ENCODE assay signal across 1 cellular context in genomic region chr2:3620834-3621233, GRCh38.
TF ChIP-seq lines count a peak whose summit lies in the region.

No MANE protein-coding gene starts in this region.

TF ChIP-seq in HepG2, 621 proteins besides CTCF, POLR2A, EP300 and RAD21 (continued from another document and continues in another):
- TF ChIP-seq, protein P1, sequence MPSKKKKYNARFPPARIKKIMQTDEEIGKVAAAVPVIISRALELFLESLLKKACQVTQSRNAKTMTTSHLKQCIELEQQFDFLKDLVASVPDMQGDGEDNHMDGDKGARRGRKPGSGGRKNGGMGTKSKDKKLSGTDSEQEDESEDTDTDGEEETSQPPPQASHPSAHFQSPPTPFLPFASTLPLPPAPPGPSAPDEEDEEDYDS (CRISPR knock-in tag; IDR thresholded peaks at IDR 0.05) = no peak; the same call in 1 of the 2 replicates
- TF ChIP-seq ZNF546 (CRISPR knock-in tag; conservative IDR thresholded peaks at IDR 0.05) (no peak), GLI4 (CRISPR knock-in tag; IDR thresholded peaks at IDR 0.05; ENCODE audit: borderline replicate concordance) (no peak), ATF7 (IDR thresholded peaks at IDR 0.05) (0 out of 2 replicates have a peak, but pooled peaks have one; percentile 10), ATF7 (CRISPR knock-in tag; IDR thresholded peaks at IDR 0.05) (no peak), MLLT10 (CRISPR knock-in tag; IDR thresholded peaks at IDR 0.05) (no peak), SNAPC2 (CRISPR knock-in tag; IDR thresholded peaks at IDR 0.05) (no peak), ZNF576 (CRISPR knock-in tag; IDR thresholded peaks at IDR 0.05) (no peak), HMGXB4 (CRISPR knock-in tag; IDR thresholded peaks at IDR 0.05; ENCODE audit: borderline replicate concordance in 1 of 2, low read depth in 1 of 2) (peak in 1 of 2 experiments; percentile 42; a peak in 1 of 4 replicates), SP140L (CRISPR knock-in tag; IDR thresholded peaks at IDR 0.05; ENCODE audit: borderline replicate concordance) (no peak), ARNT2 (CRISPR knock-in tag; IDR thresholded peaks at IDR 0.05; ENCODE audit: low read depth) (no peak), ZZZ3 (CRISPR knock-in tag; IDR thresholded peaks at IDR 0.05; ENCODE audit: borderline replicate concordance) (no peak), JUNB (CRISPR knock-in tag; IDR thresholded peaks at IDR 0.05; ENCODE audit: borderline replicate concordance) (no peak), ZFX (CRISPR knock-in tag; IDR thresholded peaks at IDR 0.05; ENCODE audit: low read depth) (peak; percentile 45; the same call in 1 of the 2 replicates), ZNF672 (CRISPR knock-in tag; IDR thresholded peaks at IDR 0.05) (no peak), CREB1 (IDR thresholded peaks at IDR 0.05) (no peak), CREB1 (CRISPR knock-in tag; IDR thresholded peaks at IDR 0.05) (no peak), AKAP8 (CRISPR knock-in tag; IDR thresholded peaks at IDR 0.05) (no peak), MXD4 (CRISPR knock-in tag; IDR thresholded peaks at IDR 0.05) (no peak), POLR2AphosphoS2 (IDR thresholded peaks at IDR 0.05; ENCODE audit: low read depth, low read length) (no peak), DNMT3B (CRISPR knock-in tag; conservative IDR thresholded peaks at IDR 0.05) (no peak), IKZF4 (CRISPR knock-in tag; IDR thresholded peaks at IDR 0.05; ENCODE audit: borderline replicate concordance, low read depth, not compliant biosample characterization) (no peak), ATF3 (CRISPR knock-in tag; IDR thresholded peaks at IDR 0.05) (no peak), FOSL2 (CRISPR knock-in tag; IDR thresholded peaks at IDR 0.05) (no peak), ZNF7 (CRISPR knock-in tag; IDR thresholded peaks at IDR 0.05) (no peak), PAWR (CRISPR knock-in tag; IDR thresholded peaks at IDR 0.05; ENCODE audit: borderline replicate concordance) (no peak), REPIN1 (CRISPR knock-in tag; IDR thresholded peaks at IDR 0.05; ENCODE audit: borderline replicate concordance, low read depth) (0 out of 2 replicates have a peak, but pooled peaks have one; percentile 30), YEATS2 (CRISPR knock-in tag; IDR thresholded peaks at IDR 0.05; ENCODE audit: borderline replicate concordance) (0 out of 2 replicates have a peak, but pooled peaks have one; percentile 17), MED1 (CRISPR knock-in tag; IDR thresholded peaks at IDR 0.05) (peak; percentile 78), ZNF639 (CRISPR knock-in tag; conservative IDR thresholded peaks at IDR 0.05) (no peak), NFE2L1 (CRISPR knock-in tag; IDR thresholded peaks at IDR 0.05; ENCODE audit: borderline replicate concordance) (no peak), FOXP4 (CRISPR knock-in tag; IDR thresholded peaks at IDR 0.05) (peak; percentile 62), SIX1 (CRISPR knock-in tag; IDR thresholded peaks at IDR 0.05; ENCODE audit: borderline replicate concordance) (peak; percentile 79; the same call in 1 of the 2 replicates), ZNF264 (CRISPR knock-in tag; IDR thresholded peaks at IDR 0.05) (no peak), GABPA (IDR thresholded peaks at IDR 0.05; ENCODE audit: low read depth, low read length) (no peak), GABPA (CRISPR knock-in tag; IDR thresholded peaks at IDR 0.05; ENCODE audit: low read depth) (peak; percentile 26; the same call in 1 of the 2 replicates), ZBTB1 (CRISPR knock-in tag; IDR thresholded peaks at IDR 0.05; ENCODE audit: borderline replicate concordance) (no peak), TEAD2 (CRISPR knock-in tag; IDR thresholded peaks at IDR 0.05) (no peak)
- TF ChIP-seq, protein P2, sequence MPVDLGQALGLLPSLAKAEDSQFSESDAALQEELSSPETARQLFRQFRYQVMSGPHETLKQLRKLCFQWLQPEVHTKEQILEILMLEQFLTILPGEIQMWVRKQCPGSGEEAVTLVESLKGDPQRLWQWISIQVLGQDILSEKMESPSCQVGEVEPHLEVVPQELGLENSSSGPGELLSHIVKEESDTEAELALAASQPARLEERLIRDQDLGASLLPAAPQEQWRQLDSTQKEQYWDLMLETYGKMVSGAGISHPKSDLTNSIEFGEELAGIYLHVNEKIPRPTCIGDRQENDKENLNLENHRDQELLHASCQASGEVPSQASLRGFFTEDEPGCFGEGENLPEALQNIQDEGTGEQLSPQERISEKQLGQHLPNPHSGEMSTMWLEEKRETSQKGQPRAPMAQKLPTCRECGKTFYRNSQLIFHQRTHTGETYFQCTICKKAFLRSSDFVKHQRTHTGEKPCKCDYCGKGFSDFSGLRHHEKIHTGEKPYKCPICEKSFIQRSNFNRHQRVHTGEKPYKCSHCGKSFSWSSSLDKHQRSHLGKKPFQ (CRISPR knock-in tag; IDR thresholded peaks at IDR 0.05; ENCODE audit: insufficient replicate concordance) = no peak
- TF ChIP-seq, protein P3, sequence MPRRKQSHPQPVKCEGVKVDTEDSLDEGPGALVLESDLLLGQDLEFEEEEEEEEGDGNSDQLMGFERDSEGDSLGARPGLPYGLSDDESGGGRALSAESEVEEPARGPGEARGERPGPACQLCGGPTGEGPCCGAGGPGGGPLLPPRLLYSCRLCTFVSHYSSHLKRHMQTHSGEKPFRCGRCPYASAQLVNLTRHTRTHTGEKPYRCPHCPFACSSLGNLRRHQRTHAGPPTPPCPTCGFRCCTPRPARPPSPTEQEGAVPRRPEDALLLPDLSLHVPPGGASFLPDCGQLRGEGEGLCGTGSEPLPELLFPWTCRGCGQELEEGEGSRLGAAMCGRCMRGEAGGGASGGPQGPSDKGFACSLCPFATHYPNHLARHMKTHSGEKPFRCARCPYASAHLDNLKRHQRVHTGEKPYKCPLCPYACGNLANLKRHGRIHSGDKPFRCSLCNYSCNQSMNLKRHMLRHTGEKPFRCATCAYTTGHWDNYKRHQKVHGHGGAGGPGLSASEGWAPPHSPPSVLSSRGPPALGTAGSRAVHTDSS (CRISPR knock-in tag; conservative IDR thresholded peaks at IDR 0.05) = no peak
- TF ChIP-seq, protein P4, sequence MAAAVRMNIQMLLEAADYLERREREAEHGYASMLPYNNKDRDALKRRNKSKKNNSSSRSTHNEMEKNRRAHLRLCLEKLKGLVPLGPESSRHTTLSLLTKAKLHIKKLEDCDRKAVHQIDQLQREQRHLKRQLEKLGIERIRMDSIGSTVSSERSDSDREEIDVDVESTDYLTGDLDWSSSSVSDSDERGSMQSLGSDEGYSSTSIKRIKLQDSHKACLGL (CRISPR knock-in tag; IDR thresholded peaks at IDR 0.05) = no peak
- TF ChIP-seq, protein P5, sequence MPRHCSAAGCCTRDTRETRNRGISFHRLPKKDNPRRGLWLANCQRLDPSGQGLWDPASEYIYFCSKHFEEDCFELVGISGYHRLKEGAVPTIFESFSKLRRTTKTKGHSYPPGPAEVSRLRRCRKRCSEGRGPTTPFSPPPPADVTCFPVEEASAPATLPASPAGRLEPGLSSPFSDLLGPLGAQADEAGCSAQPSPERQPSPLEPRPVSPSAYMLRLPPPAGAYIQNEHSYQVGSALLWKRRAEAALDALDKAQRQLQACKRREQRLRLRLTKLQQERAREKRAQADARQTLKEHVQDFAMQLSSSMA (CRISPR knock-in tag; IDR thresholded peaks at IDR 0.05) = no peak
- TF ChIP-seq, protein P6, sequence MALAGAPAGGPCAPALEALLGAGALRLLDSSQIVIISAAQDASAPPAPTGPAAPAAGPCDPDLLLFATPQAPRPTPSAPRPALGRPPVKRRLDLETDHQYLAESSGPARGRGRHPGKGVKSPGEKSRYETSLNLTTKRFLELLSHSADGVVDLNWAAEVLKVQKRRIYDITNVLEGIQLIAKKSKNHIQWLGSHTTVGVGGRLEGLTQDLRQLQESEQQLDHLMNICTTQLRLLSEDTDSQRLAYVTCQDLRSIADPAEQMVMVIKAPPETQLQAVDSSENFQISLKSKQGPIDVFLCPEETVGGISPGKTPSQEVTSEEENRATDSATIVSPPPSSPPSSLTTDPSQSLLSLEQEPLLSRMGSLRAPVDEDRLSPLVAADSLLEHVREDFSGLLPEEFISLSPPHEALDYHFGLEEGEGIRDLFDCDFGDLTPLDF (CRISPR knock-in tag; IDR thresholded peaks at IDR 0.05) = no peak
- TF ChIP-seq, protein P7, sequence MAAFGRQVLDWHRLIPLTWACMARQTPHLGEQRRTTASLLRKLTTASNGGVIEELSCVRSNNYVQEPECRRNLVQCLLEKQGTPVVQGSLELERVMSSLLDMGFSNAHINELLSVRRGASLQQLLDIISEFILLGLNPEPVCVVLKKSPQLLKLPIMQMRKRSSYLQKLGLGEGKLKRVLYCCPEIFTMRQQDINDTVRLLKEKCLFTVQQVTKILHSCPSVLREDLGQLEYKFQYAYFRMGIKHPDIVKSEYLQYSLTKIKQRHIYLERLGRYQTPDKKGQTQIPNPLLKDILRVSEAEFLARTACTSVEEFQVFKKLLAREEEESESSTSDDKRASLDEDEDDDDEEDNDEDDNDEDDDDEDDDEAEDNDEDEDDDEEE (CRISPR knock-in tag; IDR thresholded peaks at IDR 0.05) = no peak
- TF ChIP-seq, protein P8, sequence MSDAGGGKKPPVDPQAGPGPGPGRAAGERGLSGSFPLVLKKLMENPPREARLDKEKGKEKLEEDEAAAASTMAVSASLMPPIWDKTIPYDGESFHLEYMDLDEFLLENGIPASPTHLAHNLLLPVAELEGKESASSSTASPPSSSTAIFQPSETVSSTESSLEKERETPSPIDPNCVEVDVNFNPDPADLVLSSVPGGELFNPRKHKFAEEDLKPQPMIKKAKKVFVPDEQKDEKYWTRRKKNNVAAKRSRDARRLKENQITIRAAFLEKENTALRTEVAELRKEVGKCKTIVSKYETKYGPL (CRISPR knock-in tag; IDR thresholded peaks at IDR 0.05) = no peak
- TF ChIP-seq, protein P9, sequence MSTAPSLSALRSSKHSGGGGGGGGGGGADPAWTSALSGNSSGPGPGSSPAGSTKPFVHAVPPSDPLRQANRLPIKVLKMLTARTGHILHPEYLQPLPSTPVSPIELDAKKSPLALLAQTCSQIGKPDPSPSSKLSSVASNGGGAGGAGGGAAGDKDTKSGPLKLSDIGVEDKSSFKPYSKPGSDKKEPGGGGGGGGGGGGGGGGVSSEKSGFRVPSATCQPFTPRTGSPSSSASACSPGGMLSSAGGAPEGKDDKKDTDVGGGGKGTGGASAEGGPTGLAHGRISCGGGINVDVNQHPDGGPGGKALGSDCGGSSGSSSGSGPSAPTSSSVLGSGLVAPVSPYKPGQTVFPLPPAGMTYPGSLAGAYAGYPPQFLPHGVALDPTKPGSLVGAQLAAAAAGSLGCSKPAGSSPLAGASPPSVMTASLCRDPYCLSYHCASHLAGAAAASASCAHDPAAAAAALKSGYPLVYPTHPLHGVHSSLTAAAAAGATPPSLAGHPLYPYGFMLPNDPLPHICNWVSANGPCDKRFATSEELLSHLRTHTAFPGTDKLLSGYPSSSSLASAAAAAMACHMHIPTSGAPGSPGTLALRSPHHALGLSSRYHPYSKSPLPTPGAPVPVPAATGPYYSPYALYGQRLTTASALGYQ (CRISPR knock-in tag; IDR thresholded peaks at IDR 0.05) = peak; percentile 96
